In genomic region chr9:6788175-6789016, GRCh38 we compare ENCODE assay signal across 1 cellular context.
TF ChIP-seq lines count a peak whose summit lies in the region.

No MANE protein-coding gene starts in this region.

TF ChIP-seq in HepG2, 621 proteins besides CTCF, POLR2A, EP300 and RAD21 (continued from another document and continues in another):
- no peak for TF ChIP-seq MLLT10 (CRISPR knock-in tag; IDR thresholded peaks at IDR 0.05)
- peak; percentile 79; the same call in 1 of the 2 replicates for TF ChIP-seq ZNF292 (CRISPR knock-in tag; IDR thresholded peaks at IDR 0.05; ENCODE audit: borderline replicate concordance, low read depth)
- no peak for TF ChIP-seq TEAD2 (CRISPR knock-in tag; IDR thresholded peaks at IDR 0.05)
- no peak for TF ChIP-seq ZNF547 (CRISPR knock-in tag; IDR thresholded peaks at IDR 0.05)
- TF ChIP-seq TCF12 (IDR thresholded peaks at IDR 0.05): no peak
- no peak for TF ChIP-seq TCF12 (CRISPR knock-in tag; IDR thresholded peaks at IDR 0.05)
- TF ChIP-seq ZFP36L1 (CRISPR knock-in tag; IDR thresholded peaks at IDR 0.05): 0 out of 2 replicates have a peak, but pooled peaks have one; percentile 66
- no peak for TF ChIP-seq ZNF546 (CRISPR knock-in tag; conservative IDR thresholded peaks at IDR 0.05)
- TF ChIP-seq, protein P1, sequence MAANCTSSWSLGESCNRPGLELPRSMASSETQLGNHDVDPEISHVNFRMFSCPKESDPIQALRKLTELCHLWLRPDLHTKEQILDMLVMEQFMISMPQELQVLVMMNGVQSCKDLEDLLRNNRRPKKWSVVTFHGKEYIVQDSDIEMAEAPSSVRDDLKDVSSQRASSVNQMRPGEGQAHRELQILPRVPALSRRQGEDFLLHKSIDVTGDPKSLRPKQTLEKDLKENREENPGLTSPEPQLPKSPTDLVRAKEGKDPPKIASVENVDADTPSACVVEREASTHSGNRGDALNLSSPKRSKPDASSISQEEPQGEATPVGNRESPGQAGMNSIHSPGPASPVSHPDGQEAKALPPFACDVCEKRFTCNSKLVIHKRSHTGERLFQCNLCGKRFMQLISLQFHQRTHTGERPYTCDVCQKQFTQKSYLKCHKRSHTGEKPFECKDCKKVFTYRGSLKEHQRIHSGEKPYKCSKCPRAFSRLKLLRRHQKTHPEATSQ (CRISPR knock-in tag; IDR thresholded peaks at IDR 0.05; ENCODE audit: borderline replicate concordance): no peak
- TF ChIP-seq, protein P2, sequence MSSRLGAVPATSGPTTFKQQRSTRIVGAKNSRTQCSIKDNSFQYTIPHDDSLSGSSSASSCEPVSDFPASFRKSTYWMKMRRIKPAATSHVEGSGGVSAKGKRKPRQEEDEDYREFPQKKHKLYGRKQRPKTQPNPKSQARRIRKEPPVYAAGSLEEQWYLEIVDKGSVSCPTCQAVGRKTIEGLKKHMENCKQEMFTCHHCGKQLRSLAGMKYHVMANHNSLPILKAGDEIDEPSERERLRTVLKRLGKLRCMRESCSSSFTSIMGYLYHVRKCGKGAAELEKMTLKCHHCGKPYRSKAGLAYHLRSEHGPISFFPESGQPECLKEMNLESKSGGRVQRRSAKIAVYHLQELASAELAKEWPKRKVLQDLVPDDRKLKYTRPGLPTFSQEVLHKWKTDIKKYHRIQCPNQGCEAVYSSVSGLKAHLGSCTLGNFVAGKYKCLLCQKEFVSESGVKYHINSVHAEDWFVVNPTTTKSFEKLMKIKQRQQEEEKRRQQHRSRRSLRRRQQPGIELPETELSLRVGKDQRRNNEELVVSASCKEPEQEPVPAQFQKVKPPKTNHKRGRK (CRISPR knock-in tag; IDR thresholded peaks at IDR 0.05): no peak
- no peak for TF ChIP-seq ZNF724P (CRISPR knock-in tag; IDR thresholded peaks at IDR 0.05; ENCODE audit: borderline replicate concordance)
- TF ChIP-seq ZNF788 (CRISPR knock-in tag; IDR thresholded peaks at IDR 0.05; ENCODE audit: borderline replicate concordance): no peak; the same call in 1 of the 2 replicates
- TF ChIP-seq, protein P3, sequence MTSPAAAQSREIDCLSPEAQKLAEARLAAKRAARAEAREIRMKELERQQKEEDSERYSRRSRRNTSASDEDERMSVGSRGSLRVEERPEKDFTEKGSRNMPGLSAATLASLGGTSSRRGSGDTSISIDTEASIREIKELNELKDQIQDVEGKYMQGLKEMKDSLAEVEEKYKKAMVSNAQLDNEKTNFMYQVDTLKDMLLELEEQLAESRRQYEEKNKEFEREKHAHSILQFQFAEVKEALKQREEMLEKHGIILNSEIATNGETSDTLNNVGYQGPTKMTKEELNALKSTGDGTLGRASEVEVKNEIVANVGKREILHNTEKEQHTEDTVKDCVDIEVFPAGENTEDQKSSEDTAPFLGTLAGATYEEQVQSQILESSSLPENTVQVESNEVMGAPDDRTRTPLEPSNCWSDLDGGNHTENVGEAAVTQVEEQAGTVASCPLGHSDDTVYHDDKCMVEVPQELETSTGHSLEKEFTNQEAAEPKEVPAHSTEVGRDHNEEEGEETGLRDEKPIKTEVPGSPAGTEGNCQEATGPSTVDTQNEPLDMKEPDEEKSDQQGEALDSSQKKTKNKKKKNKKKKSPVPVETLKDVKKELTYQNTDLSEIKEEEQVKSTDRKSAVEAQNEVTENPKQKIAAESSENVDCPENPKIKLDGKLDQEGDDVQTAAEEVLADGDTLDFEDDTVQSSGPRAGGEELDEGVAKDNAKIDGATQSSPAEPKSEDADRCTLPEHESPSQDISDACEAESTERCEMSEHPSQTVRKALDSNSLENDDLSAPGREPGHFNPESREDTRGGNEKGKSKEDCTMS (CRISPR knock-in tag; conservative IDR thresholded peaks at IDR 0.05): no peak
- no peak for TF ChIP-seq ZNF839 (CRISPR knock-in tag; IDR thresholded peaks at IDR 0.05; ENCODE audit: borderline replicate concordance)
- TF ChIP-seq PHF5A (CRISPR knock-in tag; IDR thresholded peaks at IDR 0.05; ENCODE audit: low read depth, unreplicated experiment): peak; percentile 9
- TF ChIP-seq ZNF264 (CRISPR knock-in tag; IDR thresholded peaks at IDR 0.05): peak; percentile 74; the same call in 1 of the 2 replicates
- TF ChIP-seq, protein P4, sequence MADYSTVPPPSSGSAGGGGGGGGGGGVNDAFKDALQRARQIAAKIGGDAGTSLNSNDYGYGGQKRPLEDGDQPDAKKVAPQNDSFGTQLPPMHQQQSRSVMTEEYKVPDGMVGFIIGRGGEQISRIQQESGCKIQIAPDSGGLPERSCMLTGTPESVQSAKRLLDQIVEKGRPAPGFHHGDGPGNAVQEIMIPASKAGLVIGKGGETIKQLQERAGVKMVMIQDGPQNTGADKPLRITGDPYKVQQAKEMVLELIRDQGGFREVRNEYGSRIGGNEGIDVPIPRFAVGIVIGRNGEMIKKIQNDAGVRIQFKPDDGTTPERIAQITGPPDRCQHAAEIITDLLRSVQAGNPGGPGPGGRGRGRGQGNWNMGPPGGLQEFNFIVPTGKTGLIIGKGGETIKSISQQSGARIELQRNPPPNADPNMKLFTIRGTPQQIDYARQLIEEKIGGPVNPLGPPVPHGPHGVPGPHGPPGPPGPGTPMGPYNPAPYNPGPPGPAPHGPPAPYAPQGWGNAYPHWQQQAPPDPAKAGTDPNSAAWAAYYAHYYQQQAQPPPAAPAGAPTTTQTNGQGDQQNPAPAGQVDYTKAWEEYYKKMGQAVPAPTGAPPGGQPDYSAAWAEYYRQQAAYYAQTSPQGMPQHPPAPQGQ (CRISPR knock-in tag; IDR thresholded peaks at IDR 0.05; ENCODE audit: borderline replicate concordance): no peak
- no peak for TF ChIP-seq ZFP62 (CRISPR knock-in tag; IDR thresholded peaks at IDR 0.05)
- TF ChIP-seq ZMYM3 (CRISPR knock-in tag; IDR thresholded peaks at IDR 0.05): no peak
- peak; percentile 69 for TF ChIP-seq ZNF710 (CRISPR knock-in tag; IDR thresholded peaks at IDR 0.05; ENCODE audit: borderline replicate concordance)
- TF ChIP-seq LCORL (IDR thresholded peaks at IDR 0.05): no peak
- 0 out of 2 replicates have a peak, but pooled peaks have one; percentile 17 for TF ChIP-seq LCORL (CRISPR knock-in tag; IDR thresholded peaks at IDR 0.05)
- TF ChIP-seq ZNF761 (CRISPR knock-in tag; conservative IDR thresholded peaks at IDR 0.05): no peak; the same call in 1 of the 2 replicates
- peak; percentile 73; the same call in 1 of the 2 replicates for TF ChIP-seq NFIC (IDR thresholded peaks at IDR 0.05; ENCODE audit: low read length)
- no peak for TF ChIP-seq TFDP2 (CRISPR knock-in tag; IDR thresholded peaks at IDR 0.05)
- TF ChIP-seq NR3C1 (CRISPR knock-in tag; IDR thresholded peaks at IDR 0.05): no peak
- TF ChIP-seq, protein P5, sequence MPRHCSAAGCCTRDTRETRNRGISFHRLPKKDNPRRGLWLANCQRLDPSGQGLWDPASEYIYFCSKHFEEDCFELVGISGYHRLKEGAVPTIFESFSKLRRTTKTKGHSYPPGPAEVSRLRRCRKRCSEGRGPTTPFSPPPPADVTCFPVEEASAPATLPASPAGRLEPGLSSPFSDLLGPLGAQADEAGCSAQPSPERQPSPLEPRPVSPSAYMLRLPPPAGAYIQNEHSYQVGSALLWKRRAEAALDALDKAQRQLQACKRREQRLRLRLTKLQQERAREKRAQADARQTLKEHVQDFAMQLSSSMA (CRISPR knock-in tag; IDR thresholded peaks at IDR 0.05): no peak
- TF ChIP-seq, protein P6, sequence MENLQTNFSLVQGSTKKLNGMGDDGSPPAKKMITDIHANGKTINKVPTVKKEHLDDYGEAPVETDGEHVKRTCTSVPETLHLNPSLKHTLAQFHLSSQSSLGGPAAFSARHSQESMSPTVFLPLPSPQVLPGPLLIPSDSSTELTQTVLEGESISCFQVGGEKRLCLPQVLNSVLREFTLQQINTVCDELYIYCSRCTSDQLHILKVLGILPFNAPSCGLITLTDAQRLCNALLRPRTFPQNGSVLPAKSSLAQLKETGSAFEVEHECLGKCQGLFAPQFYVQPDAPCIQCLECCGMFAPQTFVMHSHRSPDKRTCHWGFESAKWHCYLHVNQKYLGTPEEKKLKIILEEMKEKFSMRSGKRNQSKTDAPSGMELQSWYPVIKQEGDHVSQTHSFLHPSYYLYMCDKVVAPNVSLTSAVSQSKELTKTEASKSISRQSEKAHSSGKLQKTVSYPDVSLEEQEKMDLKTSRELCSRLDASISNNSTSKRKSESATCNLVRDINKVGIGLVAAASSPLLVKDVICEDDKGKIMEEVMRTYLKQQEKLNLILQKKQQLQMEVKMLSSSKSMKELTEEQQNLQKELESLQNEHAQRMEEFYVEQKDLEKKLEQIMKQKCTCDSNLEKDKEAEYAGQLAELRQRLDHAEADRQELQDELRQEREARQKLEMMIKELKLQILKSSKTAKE (CRISPR knock-in tag; IDR thresholded peaks at IDR 0.05; ENCODE audit: borderline replicate concordance): no peak
- TF ChIP-seq, protein P7, sequence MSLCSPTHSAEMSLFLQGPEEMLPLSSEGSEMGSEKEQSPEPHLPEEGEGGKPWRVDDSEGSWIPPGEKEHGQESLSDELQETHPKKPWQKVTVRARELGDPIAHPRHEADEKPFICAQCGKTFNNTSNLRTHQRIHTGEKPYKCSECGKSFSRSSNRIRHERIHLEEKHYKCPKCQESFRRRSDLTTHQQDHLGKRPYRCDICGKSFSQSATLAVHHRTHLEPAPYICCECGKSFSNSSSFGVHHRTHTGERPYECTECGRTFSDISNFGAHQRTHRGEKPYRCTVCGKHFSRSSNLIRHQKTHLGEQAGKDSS (CRISPR knock-in tag; IDR thresholded peaks at IDR 0.05; ENCODE audit: borderline replicate concordance, low read depth): no peak
- TF ChIP-seq KDM4B (CRISPR knock-in tag; IDR thresholded peaks at IDR 0.05): no peak
- TF ChIP-seq ARNTL (CRISPR knock-in tag; IDR thresholded peaks at IDR 0.05): peak; percentile 66
- no peak for TF ChIP-seq CCAR2 (optimal IDR thresholded peaks at IDR 0.05; ENCODE audit: low read depth, low read length)
- TF ChIP-seq ZNF121 (CRISPR knock-in tag; IDR thresholded peaks at IDR 0.05): no peak
- TF ChIP-seq ZZZ3 (CRISPR knock-in tag; IDR thresholded peaks at IDR 0.05; ENCODE audit: borderline replicate concordance): no peak
- TF ChIP-seq, protein P8, sequence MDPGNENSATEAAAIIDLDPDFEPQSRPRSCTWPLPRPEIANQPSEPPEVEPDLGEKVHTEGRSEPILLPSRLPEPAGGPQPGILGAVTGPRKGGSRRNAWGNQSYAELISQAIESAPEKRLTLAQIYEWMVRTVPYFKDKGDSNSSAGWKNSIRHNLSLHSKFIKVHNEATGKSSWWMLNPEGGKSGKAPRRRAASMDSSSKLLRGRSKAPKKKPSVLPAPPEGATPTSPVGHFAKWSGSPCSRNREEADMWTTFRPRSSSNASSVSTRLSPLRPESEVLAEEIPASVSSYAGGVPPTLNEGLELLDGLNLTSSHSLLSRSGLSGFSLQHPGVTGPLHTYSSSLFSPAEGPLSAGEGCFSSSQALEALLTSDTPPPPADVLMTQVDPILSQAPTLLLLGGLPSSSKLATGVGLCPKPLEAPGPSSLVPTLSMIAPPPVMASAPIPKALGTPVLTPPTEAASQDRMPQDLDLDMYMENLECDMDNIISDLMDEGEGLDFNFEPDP (CRISPR knock-in tag; conservative IDR thresholded peaks at IDR 0.05): no peak
- TF ChIP-seq ZNF251 (CRISPR knock-in tag; IDR thresholded peaks at IDR 0.05): no peak
- no peak for TF ChIP-seq ATF6 (CRISPR knock-in tag; conservative IDR thresholded peaks at IDR 0.05)
- TF ChIP-seq ZNF446 (CRISPR knock-in tag; IDR thresholded peaks at IDR 0.05): no peak
